1 cellular context compared by ENCODE assay signal in the genomic region with DNA sequence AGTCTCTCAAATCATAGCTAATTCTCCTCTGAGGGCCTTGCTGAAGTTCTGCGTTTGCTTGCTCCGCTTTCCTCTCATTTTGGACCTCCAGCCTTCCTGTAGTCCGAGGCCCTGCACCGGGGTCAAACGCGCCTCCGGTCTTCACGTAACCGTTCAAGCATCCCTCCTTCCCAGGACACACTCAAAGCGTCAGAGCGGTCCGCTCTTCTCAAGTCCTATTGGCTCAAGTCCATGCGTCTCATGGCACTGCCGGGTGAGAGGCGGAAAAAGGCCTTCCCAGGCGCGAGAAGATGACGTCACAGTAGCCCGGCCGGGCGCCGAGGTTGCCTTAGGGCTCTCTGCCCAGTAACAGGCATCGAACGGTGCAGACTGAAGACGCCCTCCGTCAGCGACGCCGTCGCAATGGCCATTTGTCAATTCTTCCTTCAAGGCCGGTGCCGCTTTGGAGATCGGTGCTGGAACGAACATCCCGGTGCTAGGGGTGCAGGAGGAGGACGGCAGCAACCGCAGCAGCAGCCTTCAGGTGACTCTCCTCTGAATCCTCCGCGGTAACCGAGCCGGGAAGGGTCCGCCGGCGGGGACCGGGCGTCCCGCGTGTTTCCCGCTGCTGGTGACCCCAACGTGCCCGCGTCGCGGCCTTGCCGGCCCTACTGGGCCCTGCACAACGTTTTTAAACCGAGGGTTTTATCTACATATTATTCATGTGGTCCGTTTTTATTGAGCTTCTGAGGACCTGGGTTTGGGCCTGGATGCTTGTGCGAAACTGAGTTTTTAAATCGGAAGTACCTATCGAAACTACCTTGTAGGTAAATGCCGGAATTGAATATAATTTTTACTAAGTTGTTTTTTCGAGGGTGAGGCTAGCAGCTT.
A peak's percentile ranks its signal among the peaks of the same experiment; 100 is the strongest.
TF ChIP-seq lines count a peak whose summit lies in the region.

A gene with protein sequence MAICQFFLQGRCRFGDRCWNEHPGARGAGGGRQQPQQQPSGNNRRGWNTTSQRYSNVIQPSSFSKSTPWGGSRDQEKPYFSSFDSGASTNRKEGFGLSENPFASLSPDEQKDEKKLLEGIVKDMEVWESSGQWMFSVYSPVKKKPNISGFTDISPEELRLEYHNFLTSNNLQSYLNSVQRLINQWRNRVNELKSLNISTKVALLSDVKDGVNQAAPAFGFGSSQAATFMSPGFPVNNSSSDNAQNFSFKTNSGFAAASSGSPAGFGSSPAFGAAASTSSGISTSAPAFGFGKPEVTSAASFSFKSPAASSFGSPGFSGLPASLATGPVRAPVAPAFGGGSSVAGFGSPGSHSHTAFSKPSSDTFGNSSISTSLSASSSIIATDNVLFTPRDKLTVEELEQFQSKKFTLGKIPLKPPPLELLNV (plus strand): TSS at position 365 of the 870 bp plus-strand sequence. CDS start 38 bp downstream, at position 403.

TF ChIP-seq in K562, 482 proteins besides CTCF, POLR2A, EP300 and RAD21 (continued from another document and continues in another):
- TF ChIP-seq, protein P1, sequence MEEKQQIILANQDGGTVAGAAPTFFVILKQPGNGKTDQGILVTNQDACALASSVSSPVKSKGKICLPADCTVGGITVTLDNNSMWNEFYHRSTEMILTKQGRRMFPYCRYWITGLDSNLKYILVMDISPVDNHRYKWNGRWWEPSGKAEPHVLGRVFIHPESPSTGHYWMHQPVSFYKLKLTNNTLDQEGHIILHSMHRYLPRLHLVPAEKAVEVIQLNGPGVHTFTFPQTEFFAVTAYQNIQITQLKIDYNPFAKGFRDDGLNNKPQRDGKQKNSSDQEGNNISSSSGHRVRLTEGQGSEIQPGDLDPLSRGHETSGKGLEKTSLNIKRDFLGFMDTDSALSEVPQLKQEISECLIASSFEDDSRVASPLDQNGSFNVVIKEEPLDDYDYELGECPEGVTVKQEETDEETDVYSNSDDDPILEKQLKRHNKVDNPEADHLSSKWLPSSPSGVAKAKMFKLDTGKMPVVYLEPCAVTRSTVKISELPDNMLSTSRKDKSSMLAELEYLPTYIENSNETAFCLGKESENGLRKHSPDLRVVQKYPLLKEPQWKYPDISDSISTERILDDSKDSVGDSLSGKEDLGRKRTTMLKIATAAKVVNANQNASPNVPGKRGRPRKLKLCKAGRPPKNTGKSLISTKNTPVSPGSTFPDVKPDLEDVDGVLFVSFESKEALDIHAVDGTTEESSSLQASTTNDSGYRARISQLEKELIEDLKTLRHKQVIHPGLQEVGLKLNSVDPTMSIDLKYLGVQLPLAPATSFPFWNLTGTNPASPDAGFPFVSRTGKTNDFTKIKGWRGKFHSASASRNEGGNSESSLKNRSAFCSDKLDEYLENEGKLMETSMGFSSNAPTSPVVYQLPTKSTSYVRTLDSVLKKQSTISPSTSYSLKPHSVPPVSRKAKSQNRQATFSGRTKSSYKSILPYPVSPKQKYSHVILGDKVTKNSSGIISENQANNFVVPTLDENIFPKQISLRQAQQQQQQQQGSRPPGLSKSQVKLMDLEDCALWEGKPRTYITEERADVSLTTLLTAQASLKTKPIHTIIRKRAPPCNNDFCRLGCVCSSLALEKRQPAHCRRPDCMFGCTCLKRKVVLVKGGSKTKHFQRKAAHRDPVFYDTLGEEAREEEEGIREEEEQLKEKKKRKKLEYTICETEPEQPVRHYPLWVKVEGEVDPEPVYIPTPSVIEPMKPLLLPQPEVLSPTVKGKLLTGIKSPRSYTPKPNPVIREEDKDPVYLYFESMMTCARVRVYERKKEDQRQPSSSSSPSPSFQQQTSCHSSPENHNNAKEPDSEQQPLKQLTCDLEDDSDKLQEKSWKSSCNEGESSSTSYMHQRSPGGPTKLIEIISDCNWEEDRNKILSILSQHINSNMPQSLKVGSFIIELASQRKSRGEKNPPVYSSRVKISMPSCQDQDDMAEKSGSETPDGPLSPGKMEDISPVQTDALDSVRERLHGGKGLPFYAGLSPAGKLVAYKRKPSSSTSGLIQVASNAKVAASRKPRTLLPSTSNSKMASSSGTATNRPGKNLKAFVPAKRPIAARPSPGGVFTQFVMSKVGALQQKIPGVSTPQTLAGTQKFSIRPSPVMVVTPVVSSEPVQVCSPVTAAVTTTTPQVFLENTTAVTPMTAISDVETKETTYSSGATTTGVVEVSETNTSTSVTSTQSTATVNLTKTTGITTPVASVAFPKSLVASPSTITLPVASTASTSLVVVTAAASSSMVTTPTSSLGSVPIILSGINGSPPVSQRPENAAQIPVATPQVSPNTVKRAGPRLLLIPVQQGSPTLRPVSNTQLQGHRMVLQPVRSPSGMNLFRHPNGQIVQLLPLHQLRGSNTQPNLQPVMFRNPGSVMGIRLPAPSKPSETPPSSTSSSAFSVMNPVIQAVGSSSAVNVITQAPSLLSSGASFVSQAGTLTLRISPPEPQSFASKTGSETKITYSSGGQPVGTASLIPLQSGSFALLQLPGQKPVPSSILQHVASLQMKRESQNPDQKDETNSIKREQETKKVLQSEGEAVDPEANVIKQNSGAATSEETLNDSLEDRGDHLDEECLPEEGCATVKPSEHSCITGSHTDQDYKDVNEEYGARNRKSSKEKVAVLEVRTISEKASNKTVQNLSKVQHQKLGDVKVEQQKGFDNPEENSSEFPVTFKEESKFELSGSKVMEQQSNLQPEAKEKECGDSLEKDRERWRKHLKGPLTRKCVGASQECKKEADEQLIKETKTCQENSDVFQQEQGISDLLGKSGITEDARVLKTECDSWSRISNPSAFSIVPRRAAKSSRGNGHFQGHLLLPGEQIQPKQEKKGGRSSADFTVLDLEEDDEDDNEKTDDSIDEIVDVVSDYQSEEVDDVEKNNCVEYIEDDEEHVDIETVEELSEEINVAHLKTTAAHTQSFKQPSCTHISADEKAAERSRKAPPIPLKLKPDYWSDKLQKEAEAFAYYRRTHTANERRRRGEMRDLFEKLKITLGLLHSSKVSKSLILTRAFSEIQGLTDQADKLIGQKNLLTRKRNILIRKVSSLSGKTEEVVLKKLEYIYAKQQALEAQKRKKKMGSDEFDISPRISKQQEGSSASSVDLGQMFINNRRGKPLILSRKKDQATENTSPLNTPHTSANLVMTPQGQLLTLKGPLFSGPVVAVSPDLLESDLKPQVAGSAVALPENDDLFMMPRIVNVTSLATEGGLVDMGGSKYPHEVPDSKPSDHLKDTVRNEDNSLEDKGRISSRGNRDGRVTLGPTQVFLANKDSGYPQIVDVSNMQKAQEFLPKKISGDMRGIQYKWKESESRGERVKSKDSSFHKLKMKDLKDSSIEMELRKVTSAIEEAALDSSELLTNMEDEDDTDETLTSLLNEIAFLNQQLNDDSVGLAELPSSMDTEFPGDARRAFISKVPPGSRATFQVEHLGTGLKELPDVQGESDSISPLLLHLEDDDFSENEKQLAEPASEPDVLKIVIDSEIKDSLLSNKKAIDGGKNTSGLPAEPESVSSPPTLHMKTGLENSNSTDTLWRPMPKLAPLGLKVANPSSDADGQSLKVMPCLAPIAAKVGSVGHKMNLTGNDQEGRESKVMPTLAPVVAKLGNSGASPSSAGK (IDR thresholded peaks at IDR 0.05) = peak; percentile 83
- peak in 1 of 2 experiments; percentile 76; a peak in 2 of 4 replicates for TF ChIP-seq RCOR1 (IDR thresholded peaks at IDR 0.05; ENCODE audit: borderline replicate concordance in 1 of 2, low read depth in 2 of 2, low read length in 2 of 2)
- peak; percentile 90 for TF ChIP-seq CC2D1A (IDR thresholded peaks at IDR 0.05)
- TF ChIP-seq ATF1 (CRISPR knock-in tag; IDR thresholded peaks at IDR 0.05) = peak; percentile 93
- TF ChIP-seq ATF1 (tag; IDR thresholded peaks at IDR 0.05) = peak; percentile 100
- TF ChIP-seq SUPT5H (IDR thresholded peaks at IDR 0.05) = peak; percentile 87
- TF ChIP-seq ARNT (IDR thresholded peaks at IDR 0.05) = 0 out of 4 replicates have a peak, but pooled peaks of 1 of the 2 experiments have one; percentile 43
- peak; percentile 80 for TF ChIP-seq ELF2 (CRISPR knock-in tag; IDR thresholded peaks at IDR 0.05)
- TF ChIP-seq RBFOX2 (IDR thresholded peaks at IDR 0.05; ENCODE audit: low read depth, low read length) = peak; percentile 100
- TF ChIP-seq NR2C2 (CRISPR knock-in tag; IDR thresholded peaks at IDR 0.05) = peak; percentile 85
- peak; percentile 97 for TF ChIP-seq NR2C2 (tag; IDR thresholded peaks at IDR 0.05)
- TF ChIP-seq, protein P2, sequence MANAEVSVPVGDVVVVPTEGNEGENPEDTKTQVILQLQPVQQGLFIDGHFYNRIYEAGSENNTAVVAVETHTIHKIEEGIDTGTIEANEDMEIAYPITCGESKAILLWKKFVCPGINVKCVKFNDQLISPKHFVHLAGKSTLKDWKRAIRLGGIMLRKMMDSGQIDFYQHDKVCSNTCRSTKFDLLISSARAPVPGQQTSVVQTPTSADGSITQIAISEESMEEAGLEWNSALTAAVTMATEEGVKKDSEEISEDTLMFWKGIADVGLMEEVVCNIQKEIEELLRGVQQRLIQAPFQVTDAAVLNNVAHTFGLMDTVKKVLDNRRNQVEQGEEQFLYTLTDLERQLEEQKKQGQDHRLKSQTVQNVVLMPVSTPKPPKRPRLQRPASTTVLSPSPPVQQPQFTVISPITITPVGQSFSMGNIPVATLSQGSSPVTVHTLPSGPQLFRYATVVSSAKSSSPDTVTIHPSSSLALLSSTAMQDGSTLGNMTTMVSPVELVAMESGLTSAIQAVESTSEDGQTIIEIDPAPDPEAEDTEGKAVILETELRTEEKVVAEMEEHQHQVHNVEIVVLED (CRISPR knock-in tag; IDR thresholded peaks at IDR 0.05) = peak; percentile 58
- TF ChIP-seq, protein P3, sequence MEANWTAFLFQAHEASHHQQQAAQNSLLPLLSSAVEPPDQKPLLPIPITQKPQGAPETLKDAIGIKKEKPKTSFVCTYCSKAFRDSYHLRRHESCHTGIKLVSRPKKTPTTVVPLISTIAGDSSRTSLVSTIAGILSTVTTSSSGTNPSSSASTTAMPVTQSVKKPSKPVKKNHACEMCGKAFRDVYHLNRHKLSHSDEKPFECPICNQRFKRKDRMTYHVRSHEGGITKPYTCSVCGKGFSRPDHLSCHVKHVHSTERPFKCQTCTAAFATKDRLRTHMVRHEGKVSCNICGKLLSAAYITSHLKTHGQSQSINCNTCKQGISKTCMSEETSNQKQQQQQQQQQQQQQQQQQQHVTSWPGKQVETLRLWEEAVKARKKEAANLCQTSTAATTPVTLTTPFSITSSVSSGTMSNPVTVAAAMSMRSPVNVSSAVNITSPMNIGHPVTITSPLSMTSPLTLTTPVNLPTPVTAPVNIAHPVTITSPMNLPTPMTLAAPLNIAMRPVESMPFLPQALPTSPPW (CRISPR knock-in tag; IDR thresholded peaks at IDR 0.05) = peak; percentile 7; the same call in 1 of the 2 replicates
- peak; percentile 79 for TF ChIP-seq HCFC1 (IDR thresholded peaks at IDR 0.05; ENCODE audit: low read depth, low read length)
- TF ChIP-seq, protein P4, sequence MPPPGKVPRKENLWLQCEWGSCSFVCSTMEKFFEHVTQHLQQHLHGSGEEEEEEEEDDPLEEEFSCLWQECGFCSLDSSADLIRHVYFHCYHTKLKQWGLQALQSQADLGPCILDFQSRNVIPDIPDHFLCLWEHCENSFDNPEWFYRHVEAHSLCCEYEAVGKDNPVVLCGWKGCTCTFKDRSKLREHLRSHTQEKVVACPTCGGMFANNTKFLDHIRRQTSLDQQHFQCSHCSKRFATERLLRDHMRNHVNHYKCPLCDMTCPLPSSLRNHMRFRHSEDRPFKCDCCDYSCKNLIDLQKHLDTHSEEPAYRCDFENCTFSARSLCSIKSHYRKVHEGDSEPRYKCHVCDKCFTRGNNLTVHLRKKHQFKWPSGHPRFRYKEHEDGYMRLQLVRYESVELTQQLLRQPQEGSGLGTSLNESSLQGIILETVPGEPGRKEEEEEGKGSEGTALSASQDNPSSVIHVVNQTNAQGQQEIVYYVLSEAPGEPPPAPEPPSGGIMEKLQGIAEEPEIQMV (tag; conservative IDR thresholded peaks at IDR 0.05; ENCODE audit: low read depth) = peak; percentile 22; the same call in 1 of the 2 replicates
- no peak for TF ChIP-seq PHB (CRISPR knock-in tag; IDR thresholded peaks at IDR 0.05)
- TF ChIP-seq, protein P5, sequence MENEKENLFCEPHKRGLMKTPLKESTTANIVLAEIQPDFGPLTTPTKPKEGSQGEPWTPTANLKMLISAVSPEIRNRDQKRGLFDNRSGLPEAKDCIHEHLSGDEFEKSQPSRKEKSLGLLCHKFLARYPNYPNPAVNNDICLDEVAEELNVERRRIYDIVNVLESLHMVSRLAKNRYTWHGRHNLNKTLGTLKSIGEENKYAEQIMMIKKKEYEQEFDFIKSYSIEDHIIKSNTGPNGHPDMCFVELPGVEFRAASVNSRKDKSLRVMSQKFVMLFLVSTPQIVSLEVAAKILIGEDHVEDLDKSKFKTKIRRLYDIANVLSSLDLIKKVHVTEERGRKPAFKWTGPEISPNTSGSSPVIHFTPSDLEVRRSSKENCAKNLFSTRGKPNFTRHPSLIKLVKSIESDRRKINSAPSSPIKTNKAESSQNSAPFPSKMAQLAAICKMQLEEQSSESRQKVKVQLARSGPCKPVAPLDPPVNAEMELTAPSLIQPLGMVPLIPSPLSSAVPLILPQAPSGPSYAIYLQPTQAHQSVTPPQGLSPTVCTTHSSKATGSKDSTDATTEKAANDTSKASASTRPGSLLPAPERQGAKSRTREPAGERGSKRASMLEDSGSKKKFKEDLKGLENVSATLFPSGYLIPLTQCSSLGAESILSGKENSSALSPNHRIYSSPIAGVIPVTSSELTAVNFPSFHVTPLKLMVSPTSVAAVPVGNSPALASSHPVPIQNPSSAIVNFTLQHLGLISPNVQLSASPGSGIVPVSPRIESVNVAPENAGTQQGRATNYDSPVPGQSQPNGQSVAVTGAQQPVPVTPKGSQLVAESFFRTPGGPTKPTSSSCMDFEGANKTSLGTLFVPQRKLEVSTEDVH (IDR thresholded peaks at IDR 0.05; ENCODE audit: low read depth, partially characterized antibody) = peak; percentile 91
- TF ChIP-seq TBL1XR1 (IDR thresholded peaks at IDR 0.05; ENCODE audit: low read length in 2 of 2) = peak in 1 of 2 experiments; percentile 75; a peak in 1 of 4 replicates
- peak; percentile 50; the same call in 1 of the 2 replicates for TF ChIP-seq TARDBP (IDR thresholded peaks at IDR 0.05)
- TF ChIP-seq, protein P6, sequence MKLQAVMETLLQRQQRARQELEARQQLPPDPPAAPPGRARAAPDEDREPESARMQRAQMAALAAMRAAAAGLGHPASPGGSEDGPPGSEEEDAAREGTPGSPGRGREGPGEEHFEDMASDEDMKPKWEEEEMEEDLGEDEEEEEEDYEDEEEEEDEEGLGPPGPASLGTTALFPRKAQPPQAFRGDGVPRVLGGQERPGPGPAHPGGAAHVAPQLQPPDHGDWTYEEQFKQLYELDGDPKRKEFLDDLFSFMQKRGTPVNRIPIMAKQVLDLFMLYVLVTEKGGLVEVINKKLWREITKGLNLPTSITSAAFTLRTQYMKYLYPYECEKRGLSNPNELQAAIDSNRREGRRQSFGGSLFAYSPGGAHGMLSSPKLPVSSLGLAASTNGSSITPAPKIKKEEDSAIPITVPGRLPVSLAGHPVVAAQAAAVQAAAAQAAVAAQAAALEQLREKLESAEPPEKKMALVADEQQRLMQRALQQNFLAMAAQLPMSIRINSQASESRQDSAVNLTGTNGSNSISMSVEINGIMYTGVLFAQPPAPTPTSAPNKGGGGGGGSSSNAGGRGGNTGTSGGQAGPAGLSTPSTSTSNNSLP (IDR thresholded peaks at IDR 0.05; ENCODE audit: borderline replicate concordance, low read depth, low read length) = no peak
- TF ChIP-seq, protein P7, sequence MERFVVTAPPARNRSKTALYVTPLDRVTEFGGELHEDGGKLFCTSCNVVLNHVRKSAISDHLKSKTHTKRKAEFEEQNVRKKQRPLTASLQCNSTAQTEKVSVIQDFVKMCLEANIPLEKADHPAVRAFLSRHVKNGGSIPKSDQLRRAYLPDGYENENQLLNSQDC (CRISPR knock-in tag; IDR thresholded peaks at IDR 0.05) = 0 out of 2 replicates have a peak, but pooled peaks have one; percentile 63
